9 cellular contexts compared by ENCODE assay signal in genomic region chr20:21509597-21510331, GRCh38. TPM values are rescaled to one million over a fixed set of nuclear protein-coding genes. Genes with fewer than 3 reads are reported as not detected.
DNase-seq lines count a peak whose midpoint lies in the region; TF ChIP-seq lines count a peak whose summit lies in the region.
"Had no signal": no experiment of that assay in that cellular context is flagged by ENCODE, and none has a peak within 500 bp of the region (broad histone marks: within the 10 kb centered on the region; RNA-seq: fewer than 3 reads in every experiment).

No MANE protein-coding gene starts in this region.

- no peak overlapping the region for H3K4me3 Mint-ChIP-seq in MCF 10A (ENCODE audit: unreplicated experiment)
- H3K4me3 Mint-ChIP-seq in activated T-helper 1 cell treated with anti-CD3 and anti-CD28 coated beads, Interleukin-12 subunit alpha, Interleukin-12 subunit beta, Interleukin-2, Interleukin-4 antibody, amounts not matched to agents 30 ng/mL and 10 ng/mL and 1 ng/mL, durations not matched to agents 14 hours and 24 hours and 36 hours = peak overlapping the region; percentile 26
- peak overlapping the region in 3 of 5 donors; percentile 9 to 81 (median 65) for H3K4me3 Mint-ChIP-seq in immature natural killer cell

- no TSS peak for BruUV-seq in MCF 10A (replicated peaks; lab: Mats Ljungman, UMichigan)

- no peak overlapping the region for H3K27ac ChIP-seq in breast epithelium
- H3K27ac ChIP-seq in testis = no peak overlapping the region
- H3K27ac ChIP-seq: epithelial cell of prostate had no signal

- H3K27ac Mint-ChIP-seq in MCF 10A (ENCODE audit: low read depth, unreplicated experiment) = no peak overlapping the region
- H3K27ac Mint-ChIP-seq in activated T-helper 1 cell treated with anti-CD3 and anti-CD28 coated beads, Interleukin-12 subunit alpha, Interleukin-12 subunit beta, Interleukin-2, Interleukin-4 antibody, amounts not matched to agents 30 ng/mL and 10 ng/mL and 1 ng/mL, durations not matched to agents 14 hours and 24 hours and 36 hours = peak overlapping the region; percentile 76
- H3K27ac Mint-ChIP-seq in immature natural killer cell = no peak overlapping the region

- peak overlapping the region; percentile 36 to 61 (median 38) for H3K4me3 ChIP-seq in breast epithelium
- no peak overlapping the region for H3K4me3 ChIP-seq in testis

- 0 to 2% methylated on average over 8 to 40 of the region's 40 CpGs for WGBS in testis, 2 donors

- H3K36me3 ChIP-seq in breast epithelium (no peaks in the 10 kb centered on the region), testis (ENCODE audit: low read depth, missing control alignments) (no peaks in the 10 kb centered on the region)

- H3K27me3 ChIP-seq in breast epithelium (peaks cover 12 to 100% of the 10 kb centered on the region in 2 donors), testis (no peaks in the 10 kb centered on the region)

- no peaks in the 10 kb centered on the region for H3K9me3 Mint-ChIP-seq in MCF 10A (ENCODE audit: unreplicated experiment)
- H3K9me3 Mint-ChIP-seq in activated T-helper 1 cell treated with anti-CD3 and anti-CD28 coated beads, Interleukin-12 subunit alpha, Interleukin-12 subunit beta, Interleukin-2, Interleukin-4 antibody, amounts not matched to agents 30 ng/mL and 10 ng/mL and 1 ng/mL, durations not matched to agents 14 hours and 24 hours and 36 hours = no peaks in the 10 kb centered on the region
- H3K9me3 Mint-ChIP-seq in immature natural killer cell = no peaks in the 10 kb centered on the region

- intact Hi-C loops in breast epithelium (cut with DNase I; ENCODE audit: low total_unique reads) (no loop called here), MCF 10A (cut with micrococcal nuclease) (loop anchor here (10.0 kb wide), 1 partner anchor 65 kb away; no protein-coding TSS in a partner anchor), testis (cut with DNase I; ENCODE audit: low total_unique reads) (loop anchor here (10.0 kb wide), 1 partner anchor 645 kb away; no protein-coding TSS in a partner anchor)
- intact Hi-C loops in activated T-helper 1 cell treated with anti-CD3 and anti-CD28 coated beads, Interleukin-12 subunit alpha, Interleukin-12 subunit beta, Interleukin-2, Interleukin-4 antibody, amounts not matched to agents 30 ng/mL and 10 ng/mL and 1 ng/mL, durations not matched to agents 14 hours and 24 hours and 36 hours (cut with micrococcal nuclease) = loop anchor here (5.0 kb wide), 1 partner anchor 1073 kb away; the partner anchor contains the start of gene FOXA2

- CTCF ChIA-PET in MCF 10A (lab: Yijun Ruan, JAX) = interaction anchor here (0.6 to 12.5 kb wide), 7 partner anchors 22 to 656 kb away, joined by 4 to 329 read pairs (median 5); no protein-coding TSS in a partner anchor

- no peak for TF ChIP-seq POLR2A in breast epithelium (IDR thresholded peaks at IDR 0.05)
- no peak for TF ChIP-seq POLR2A in testis (IDR thresholded peaks at IDR 0.05)

- no peaks in the 10 kb centered on the region for H3K36me3 Mint-ChIP-seq in MCF 10A (ENCODE audit: insufficient read depth, unreplicated experiment)
- peaks cover 7% of the 10 kb centered on the region for H3K36me3 Mint-ChIP-seq in activated T-helper 1 cell treated with anti-CD3 and anti-CD28 coated beads, Interleukin-12 subunit alpha, Interleukin-12 subunit beta, Interleukin-2, Interleukin-4 antibody, amounts not matched to agents 30 ng/mL and 10 ng/mL and 1 ng/mL, durations not matched to agents 14 hours and 24 hours and 36 hours (ENCODE audit: low read depth)
- no peaks in the 10 kb centered on the region for H3K36me3 Mint-ChIP-seq in immature natural killer cell

- H3K4me1 Mint-ChIP-seq in MCF 10A (ENCODE audit: insufficient read depth, unreplicated experiment) (no peaks in the 10 kb centered on the region), immature natural killer cell (peaks cover 24 to 25% of the 10 kb centered on the region in 2 donors)
- peaks cover 24% of the 10 kb centered on the region for H3K4me1 Mint-ChIP-seq in activated T-helper 1 cell treated with anti-CD3 and anti-CD28 coated beads, Interleukin-12 subunit alpha, Interleukin-12 subunit beta, Interleukin-2, Interleukin-4 antibody, amounts not matched to agents 30 ng/mL and 10 ng/mL and 1 ng/mL, durations not matched to agents 14 hours and 24 hours and 36 hours (ENCODE audit: low read depth)

- no peak for DNase-seq in breast epithelium (ENCODE audit: low spot score in 2 of 2)
- no peak for DNase-seq in MCF 10A (ENCODE audit: unreplicated experiment)
- DNase-seq in activated T-helper 1 cell treated with anti-CD3 and anti-CD28 coated beads, Interleukin-12 subunit alpha, Interleukin-12 subunit beta, Interleukin-2, Interleukin-4 antibody, amounts not matched to agents 30 ng/mL and 10 ng/mL and 1 ng/mL, durations not matched to agents 14 hours and 24 hours and 36 hours (ENCODE audit: low spot score) = no peak
- DNase-seq in immature natural killer cell = no peak
- DNase-seq in testis = peak; percentile 50
- DNase-seq in SIG-M5 treated with dmso at 0.1 percent for 504 hours (lab: John Stamatoyannopoulos, UW; ENCODE audit: unreplicated experiment) = no peak
- DNase-seq in activated CD4-positive, CD25-positive, alpha-beta regulatory T cell treated with anti-CD3 and anti-CD28 coated beads, Interleukin-2, amount 50 U/mL, for 72 hours = no peak
- no peak for DNase-seq in mucosa of gallbladder (ENCODE audit: low spot score)

- no peaks in the 10 kb centered on the region for H3K9me3 ChIP-seq in breast epithelium
- H3K9me3 ChIP-seq in testis = no peaks in the 10 kb centered on the region

- H3K27me3 Mint-ChIP-seq in MCF 10A (ENCODE audit: insufficient read depth, unreplicated experiment) (peaks cover 14% of the 10 kb centered on the region), immature natural killer cell (ENCODE audit: low read depth in 3 of 3) (peaks cover 13 to 47% (median 40%) of the 10 kb centered on the region in 3 donors)
- H3K27me3 Mint-ChIP-seq in activated T-helper 1 cell treated with anti-CD3 and anti-CD28 coated beads, Interleukin-12 subunit alpha, Interleukin-12 subunit beta, Interleukin-2, Interleukin-4 antibody, amounts not matched to agents 30 ng/mL and 10 ng/mL and 1 ng/mL, durations not matched to agents 14 hours and 24 hours and 36 hours (ENCODE audit: insufficient read depth) = peaks cover 67% of the 10 kb centered on the region

- POLR2A ChIA-PET in MCF 10A (lab: Yijun Ruan, JAX) = no interaction called here

- H3K4me1 ChIP-seq in breast epithelium (peaks cover 6 to 25% of the 10 kb centered on the region in 2 donors), testis (peaks cover 34% of the 10 kb centered on the region)

- TF ChIP-seq CTCF in breast epithelium (IDR thresholded peaks at IDR 0.05) (no peak), MCF 10A (IDR thresholded peaks at IDR 0.05; ENCODE audit: unreplicated experiment) (no peak), testis (IDR thresholded peaks at IDR 0.05) (no peak)

RNA-seq across cellular contexts. Expression of gene NKX2-2, which starts 4.1 kb away (rescaled TPM):
- total RNA-seq in breast epithelium = not detected
- not detected in 2 replicates for total RNA-seq in MCF 10A (2022)
- not detected in 2 replicates for total RNA-seq in activated T-helper 1 cell treated with anti-CD3 and anti-CD28 coated beads, Interleukin-12 subunit alpha, Interleukin-12 subunit beta, Interleukin-2, Interleukin-4 antibody, amounts not matched to agents 30 ng/mL and 10 ng/mL and 1 ng/mL, durations not matched to agents 14 hours and 24 hours and 36 hours
- polyA plus RNA-seq in immature natural killer cell = not detected
- total RNA-seq in testis = under 1 TPM in 1 of 2 donors, not detected in 1; 0.16 TPM
- not detected for polyA plus RNA-seq in testis (ENCODE audit: insufficient read depth, low read depth, low replicate concordance)
- total RNA-seq in mucosa of gallbladder = not detected

Comparison
In these comparisons a context has a peak if more than half of its experiments do, and no peak if none do; other contexts are left out.
1. H3K4me3 ChIP-seq: peak in breast epithelium (3 of 3); none in testis (0 of 2).